8 cellular contexts compared by ENCODE assay signal in the genomic region with DNA sequence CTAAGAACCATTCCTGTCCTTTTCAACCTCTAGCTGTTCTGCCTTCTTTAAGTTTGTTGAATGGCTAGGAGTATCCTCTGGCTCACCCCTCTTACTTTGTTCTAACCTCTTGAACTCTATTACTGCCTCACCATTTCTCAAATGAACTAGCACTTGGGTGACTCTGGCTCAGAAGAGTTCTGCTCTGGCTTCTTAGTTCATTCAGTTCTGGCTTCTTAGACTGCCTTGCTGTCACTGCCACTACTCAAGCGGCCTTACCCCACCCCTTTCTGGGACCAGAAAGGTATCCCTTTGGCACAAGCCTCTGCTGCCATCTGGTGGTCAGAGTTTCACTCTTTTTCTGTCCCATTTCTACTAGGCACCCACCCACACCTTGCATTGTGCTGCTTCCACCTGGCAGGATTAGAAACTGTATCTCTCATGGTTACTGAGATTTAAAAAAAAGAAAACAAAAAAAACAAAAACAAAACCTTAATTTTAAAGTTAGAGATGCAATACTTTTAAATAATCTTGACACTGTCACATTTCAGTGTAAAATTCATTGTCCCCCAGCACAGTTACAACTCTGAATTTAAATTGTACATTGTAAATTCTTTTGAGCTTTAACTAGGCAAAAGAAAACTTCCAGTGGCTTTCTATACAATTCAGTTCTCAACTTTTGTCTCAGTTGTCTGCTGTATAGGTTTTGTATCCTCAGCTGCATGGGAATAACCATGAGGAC. TPM values are rescaled to one million over a fixed set of nuclear protein-coding genes. Genes with fewer than 3 reads are reported as not detected.
DNase-seq lines count a peak whose midpoint lies in the region; TF ChIP-seq lines count a peak whose summit lies in the region.

No MANE protein-coding gene starts in this region.

- TF ChIP-seq CTCF in GM12872 (IDR thresholded peaks at IDR 0.05; ENCODE audit: insufficient read depth, low read depth, low read length) (peak; percentile 77), HFF-Myc (IDR thresholded peaks at IDR 0.05; ENCODE audit: low read depth, low read length, missing control alignments) (peak; percentile 77), parathyroid adenoma (IDR thresholded peaks at IDR 0.05) (peak; percentile 61)

- H3K4me3 ChIP-seq in HFF-Myc (replicated peaks; ENCODE audit: low read depth, low read length): no peak overlapping the region
- H3K4me3 ChIP-seq in SJSA1: no peak overlapping the region
- H3K4me3 ChIP-seq in parathyroid adenoma (ENCODE audit: low read depth, low read length): no peak overlapping the region

- H3K27me3 ChIP-seq in SJSA1 (replicated peaks): no peaks in the 10 kb centered on the region
- H3K27me3 ChIP-seq in parathyroid adenoma (ENCODE audit: control insufficient read depth, insufficient read depth, low read length): no peaks in the 10 kb centered on the region

- DNase-seq in HFF-Myc (ENCODE audit: extremely low read depth, low read depth) (peak; percentile 72), MV-4-11 (lab: John Stamatoyannopoulos, UW) (peak; percentile 84), SJSA1 (ENCODE audit: low read depth in 1 of 2, low spot score in 2 of 2) (peak; percentile 84 to 89), globus pallidus (ENCODE audit: low spot score) (peak; percentile 89), ureter (ENCODE audit: low spot score) (peak; percentile 88)
- DNase-seq in activated naive CD4-positive, alpha-beta T cell treated with Interleukin-2 at 50 U/mL for 16 hours: peak; percentile 49

- H3K4me2 ChIP-seq in parathyroid adenoma (ENCODE audit: low read length): no peak overlapping the region

- H3K4me1 ChIP-seq in SJSA1 (replicated peaks) (peaks cover 4% of the 10 kb centered on the region; the same call in 1 of the 2 replicates), parathyroid adenoma (no peaks in the 10 kb centered on the region)

- no peak overlapping the region for H3K9ac ChIP-seq in parathyroid adenoma

- H3K9me3 ChIP-seq in SJSA1 (replicated peaks): no peaks in the 10 kb centered on the region; the same call in 1 of the 2 replicates
- no peaks in the 10 kb centered on the region for H3K9me3 ChIP-seq in parathyroid adenoma (ENCODE audit: control insufficient read depth, low read length)

- H3K36me3 ChIP-seq in SJSA1 (no peaks in the 10 kb centered on the region), parathyroid adenoma (ENCODE audit: control insufficient read depth, insufficient read depth, low read length) (no peaks in the 10 kb centered on the region)

- no peaks in the 10 kb centered on the region for H3K79me2 ChIP-seq in parathyroid adenoma

- H3K27ac ChIP-seq in SJSA1 (no peak overlapping the region), parathyroid adenoma (no peak overlapping the region)

- H2AFZ ChIP-seq in parathyroid adenoma: no peak overlapping the region

RNA-seq across cellular contexts. Expression of gene ABCA10, which starts 6.9 kb away (rescaled TPM):
- total RNA-seq in SJSA1 (2014; rRNA removed; shearing (Covaris generic)): 0.08 TPM in 1 of 2 replicates, not detected in the other
- 9.8 TPM for total RNA-seq in ureter

Comparison
In these comparisons a context has a peak if more than half of its experiments do, and no peak if none do; other contexts are left out.
1. RNA of gene ABCA10, which starts 6.9 kb away (total RNA-seq): 9.8 TPM in ureter (single experiment); 0.08 TPM in SJSA1; every median in the first group is over 10 times any median in the second.
2. Peak in every context shown above with its lines, with median percentiles within 50 percentile points of each other: CTCF ChIP-seq and DNase-seq.